Comparison of ENCODE assay signal across 24 cellular contexts in genomic region chr20:51398552-51398951, GRCh38.
DNase-seq lines count a peak whose midpoint lies in the region; ATAC-seq and TF ChIP-seq lines count a peak whose summit lies in the region.
"Had no signal": no experiment of that assay in that cellular context is flagged by ENCODE, and none has a peak within 500 bp of the region (broad histone marks: within the 10 kb centered on the region; RNA-seq: fewer than 3 reads in every experiment).

No MANE protein-coding gene starts in this region.

- no peaks in the 10 kb centered on the region for H3K36me3 ChIP-seq in gastrocnemius medialis
- no peaks in the 10 kb centered on the region for H3K36me3 ChIP-seq in endodermal cell (ENCODE audit: control insufficient read depth, insufficient read depth, low read length)
- H3K36me3 ChIP-seq: esophagus squamous epithelium had no signal

- H3K27ac ChIP-seq in gastrocnemius medialis (no peak overlapping the region), dorsolateral prefrontal cortex (no peak overlapping the region), endodermal cell (ENCODE audit: low read depth, low read length) (no peak overlapping the region)
- H3K27ac ChIP-seq: C4-2B, esophagus squamous epithelium, parathyroid adenoma, PC-9, testis had no signal

- H3K27me3 ChIP-seq in gastrocnemius medialis (no peaks in the 10 kb centered on the region), dorsolateral prefrontal cortex (peaks cover 0 to 3% (median 0%) of the 10 kb centered on the region in 45 donors), endodermal cell (ENCODE audit: control insufficient read depth, insufficient read depth, low read length, poor library complexity, severe bottlenecking) (no peaks in the 10 kb centered on the region)
- H3K27me3 ChIP-seq: esophagus squamous epithelium, testis had no signal

- peak overlapping the region; percentile 97 for H3K27ac Mint-ChIP-seq in activated CD4-positive, alpha-beta T cell treated with anti-CD3 and anti-CD28 coated beads, Interleukin-2, amount 10 ng/mL, durations not matched to agents 24 days and 14 days
- H3K27ac Mint-ChIP-seq in IgD-negative memory B cell (peak overlapping the region; percentile 50 to 92 (median 91)), memory B cell (peak overlapping the region; percentile 99), endodermal cell (no peak overlapping the region)
- H3K27ac Mint-ChIP-seq in activated T-helper 2 cell treated with anti-CD3 and anti-CD28 coated beads, Interferon-gamma antibody, Interleukin-2, Interleukin-4, amounts not matched to agents 10 μg/mL and 5 μg/mL and 100 μg/mL, durations not matched to agents 14 hours and 24 hours and 36 hours, result peak overlapping the region; percentile 95
- H3K27ac Mint-ChIP-seq: GM23338, nephron had no signal

- H3K27me3 Mint-ChIP-seq in activated CD4-positive, alpha-beta T cell treated with anti-CD3 and anti-CD28 coated beads, Interleukin-2, amount 10 ng/mL, durations not matched to agents 24 days and 14 days, result no peaks in the 10 kb centered on the region
- H3K27me3 Mint-ChIP-seq in IgD-negative memory B cell, result no peaks in the 10 kb centered on the region
- no peaks in the 10 kb centered on the region for H3K27me3 Mint-ChIP-seq in activated T-helper 2 cell treated with anti-CD3 and anti-CD28 coated beads, Interferon-gamma antibody, Interleukin-2, Interleukin-4, amounts not matched to agents 10 μg/mL and 5 μg/mL and 100 μg/mL, durations not matched to agents 14 hours and 24 hours and 36 hours (ENCODE audit: low read depth)
- no peaks in the 10 kb centered on the region for H3K27me3 Mint-ChIP-seq in memory B cell
- H3K27me3 Mint-ChIP-seq in endodermal cell (ENCODE audit: insufficient read depth), result no peaks in the 10 kb centered on the region

- H3K9me3 Mint-ChIP-seq in activated CD4-positive, alpha-beta T cell treated with anti-CD3 and anti-CD28 coated beads, Interleukin-2, amount 10 ng/mL, durations not matched to agents 24 days and 14 days, result no peaks in the 10 kb centered on the region
- H3K9me3 Mint-ChIP-seq in IgD-negative memory B cell (no peaks in the 10 kb centered on the region), memory B cell (no peaks in the 10 kb centered on the region), endodermal cell (no peaks in the 10 kb centered on the region)
- H3K9me3 Mint-ChIP-seq in activated T-helper 2 cell treated with anti-CD3 and anti-CD28 coated beads, Interferon-gamma antibody, Interleukin-2, Interleukin-4, amounts not matched to agents 10 μg/mL and 5 μg/mL and 100 μg/mL, durations not matched to agents 14 hours and 24 hours and 36 hours, result no peaks in the 10 kb centered on the region
- H3K9me3 Mint-ChIP-seq: GM23338, nephron had no signal

- H3K4me1 ChIP-seq in gastrocnemius medialis (peaks cover 28 to 47% of the 10 kb centered on the region in 2 donors), endodermal cell (ENCODE audit: control insufficient read depth, insufficient read depth, low read length) (no peaks in the 10 kb centered on the region)
- H3K4me1 ChIP-seq: parathyroid adenoma had no signal

- intact Hi-C loops in activated CD4-positive, alpha-beta T cell treated with anti-CD3 and anti-CD28 coated beads, Interleukin-2, amount 10 ng/mL, durations not matched to agents 24 days and 14 days (cut with micrococcal nuclease), result no loop called here
- intact Hi-C loops in activated T-helper 2 cell treated with anti-CD3 and anti-CD28 coated beads, Interferon-gamma antibody, Interleukin-2, Interleukin-4, amounts not matched to agents 10 μg/mL and 5 μg/mL and 100 μg/mL, durations not matched to agents 14 hours and 24 hours and 36 hours (cut with micrococcal nuclease), result loop anchor here (2.0 kb wide), 1 partner anchor 336 kb away; no protein-coding TSS in a partner anchor
- intact Hi-C loops in gastrocnemius medialis (cut with DNase I; ENCODE audit: low total_unique reads) (no loop called here), dorsolateral prefrontal cortex (cut with DNase I) (no loop called here)

- 86 to 96% methylated on average over 4 of the region's 4 CpGs for WGBS in endodermal cell (ENCODE audit: insufficient coverage in 1 of 2, insufficient read length in 1 of 2), 2 experiments

- in situ Hi-C loops in gastrocnemius medialis (cut with MboI; ENCODE audit: low sequenced_read_pairs in 4 of 4), result no loop called here

- ATAC-seq in memory B cell (ENCODE audit: low read depth) (no peak), gastrocnemius medialis (no peak)
- ATAC-seq: GM23338, sciatic nerve had no signal

- TF ChIP-seq CTCF in gastrocnemius medialis (IDR thresholded peaks at IDR 0.05 in 4 of 5, conservative IDR thresholded peaks at IDR 0.05 in 1 of 5) (no peak), dorsolateral prefrontal cortex (IDR thresholded peaks at IDR 0.05 in 54 of 56, conservative IDR thresholded peaks at IDR 0.05 in 2 of 56; ENCODE audit: low read depth in 1 of 56, partially characterized antibody in 56 of 56) (no peak), endodermal cell (conservative IDR thresholded peaks at IDR 0.05) (no peak)

- no peaks in the 10 kb centered on the region for H3K9me3 ChIP-seq in gastrocnemius medialis
- H3K9me3 ChIP-seq in endodermal cell (ENCODE audit: control insufficient read depth, low read length), result no peaks in the 10 kb centered on the region
- H3K9me3 ChIP-seq: esophagus squamous epithelium, testis had no signal

- H3K4me3 Mint-ChIP-seq in activated CD4-positive, alpha-beta T cell treated with anti-CD3 and anti-CD28 coated beads, Interleukin-2, amount 10 ng/mL, durations not matched to agents 24 days and 14 days, result peak overlapping the region; percentile 80
- H3K4me3 Mint-ChIP-seq in IgD-negative memory B cell (peak overlapping the region in 1 of 4 donors; percentile 18), memory B cell (no peak overlapping the region), endodermal cell (no peak overlapping the region)
- H3K4me3 Mint-ChIP-seq in activated T-helper 2 cell treated with anti-CD3 and anti-CD28 coated beads, Interferon-gamma antibody, Interleukin-2, Interleukin-4, amounts not matched to agents 10 μg/mL and 5 μg/mL and 100 μg/mL, durations not matched to agents 14 hours and 24 hours and 36 hours (ENCODE audit: low read depth), result peak overlapping the region; percentile 38
- H3K4me3 Mint-ChIP-seq: GM23338, nephron had no signal

- H3K4me3 ChIP-seq in gastrocnemius medialis (no peak overlapping the region), dorsolateral prefrontal cortex (no peak overlapping the region), endodermal cell (ENCODE audit: low read length) (no peak overlapping the region)
- H3K4me3 ChIP-seq: esophagus squamous epithelium, GM23338, PC-9, testis had no signal

- peaks cover 67% of the 10 kb centered on the region for H3K4me1 Mint-ChIP-seq in activated CD4-positive, alpha-beta T cell treated with anti-CD3 and anti-CD28 coated beads, Interleukin-2, amount 10 ng/mL, durations not matched to agents 24 days and 14 days
- peaks cover 41 to 56% (median 47%) of the 10 kb centered on the region in 3 donors for H3K4me1 Mint-ChIP-seq in IgD-negative memory B cell
- H3K4me1 Mint-ChIP-seq in activated T-helper 2 cell treated with anti-CD3 and anti-CD28 coated beads, Interferon-gamma antibody, Interleukin-2, Interleukin-4, amounts not matched to agents 10 μg/mL and 5 μg/mL and 100 μg/mL, durations not matched to agents 14 hours and 24 hours and 36 hours (ENCODE audit: low read depth), result peaks cover 68% of the 10 kb centered on the region
- peaks cover 39% of the 10 kb centered on the region for H3K4me1 Mint-ChIP-seq in memory B cell
- H3K4me1 Mint-ChIP-seq in endodermal cell, result no peaks in the 10 kb centered on the region

- no peak for TF ChIP-seq POLR2A in gastrocnemius medialis (IDR thresholded peaks at IDR 0.05)

- peaks cover 71% of the 10 kb centered on the region for H3K36me3 Mint-ChIP-seq in activated CD4-positive, alpha-beta T cell treated with anti-CD3 and anti-CD28 coated beads, Interleukin-2, amount 10 ng/mL, durations not matched to agents 24 days and 14 days (ENCODE audit: low read depth)
- H3K36me3 Mint-ChIP-seq in IgD-negative memory B cell (peaks cover 3% of the 10 kb centered on the region), memory B cell (peaks cover 11% of the 10 kb centered on the region), endodermal cell (ENCODE audit: low read depth) (no peaks in the 10 kb centered on the region)
- H3K36me3 Mint-ChIP-seq in activated T-helper 2 cell treated with anti-CD3 and anti-CD28 coated beads, Interferon-gamma antibody, Interleukin-2, Interleukin-4, amounts not matched to agents 10 μg/mL and 5 μg/mL and 100 μg/mL, durations not matched to agents 14 hours and 24 hours and 36 hours (ENCODE audit: low read depth), result peaks cover 81% of the 10 kb centered on the region

- no peak overlapping the region for H3K9ac ChIP-seq in endodermal cell (ENCODE audit: extremely low read depth, low read length, poor library complexity, severe bottlenecking)
- H3K9ac ChIP-seq: parathyroid adenoma had no signal

- no peak for DNase-seq in activated CD4-positive, alpha-beta T cell treated with anti-CD3 and anti-CD28 coated beads, Interleukin-2, amount 10 ng/mL, durations not matched to agents 24 days and 14 days
- DNase-seq in activated CD4-positive, alpha-beta T cell treated with anti-CD3 and anti-CD28 coated beads for 1 hour, result no peak
- DNase-seq in activated T-helper 2 cell treated with anti-CD3 and anti-CD28 coated beads, Interferon-gamma antibody, Interleukin-2, Interleukin-4, amounts not matched to agents 10 μg/mL and 5 μg/mL and 100 μg/mL, durations not matched to agents 14 hours and 24 hours and 36 hours (ENCODE audit: low spot score), result no peak
- no peak for DNase-seq in memory B cell (ENCODE audit: low spot score in 2 of 2)
- no peak for DNase-seq in gastrocnemius medialis
- no peak for DNase-seq in dorsolateral prefrontal cortex
- DNase-seq in endodermal cell, result no peak
- DNase-seq: activated effector memory CD4-positive, alpha-beta T cell treated with Interleukin-2 at 50 U/mL for 16 hours; central memory CD4-positive, alpha-beta T cell; esophagus squamous epithelium; GDM1; kidney glomerular epithelial cell; mesenchymal stem cell; NCI-H1694 treated with DMSO at 0.1 percent for 48 hours; PC-9; SHP77 treated with DMSO at 0.1 percent for 48 hours; stimulated activated CD4-positive, alpha-beta T cell treated with anti-CD3 and anti-CD28 coated beads, Interleukin-15, amount 100 ng/mL, for 24 hours; testis had no signal

Comparison
In these comparisons a context has a peak if more than half of its experiments do, and no peak if none do; other contexts are left out.
1. H3K4me3 Mint-ChIP-seq: peak in activated CD4-positive, alpha-beta T cell treated with anti-CD3 and anti-CD28 coated beads, Interleukin-2, amount 10 ng/mL, durations not matched to agents 24 days and 14 days (single experiment) and activated T-helper 2 cell treated with anti-CD3 and anti-CD28 coated beads, Interferon-gamma antibody, Interleukin-2, Interleukin-4, amounts not matched to agents 10 μg/mL and 5 μg/mL and 100 μg/mL, durations not matched to agents 14 hours and 24 hours and 36 hours (single experiment); none in memory B cell (single experiment) and endodermal cell (single experiment).